3 cellular contexts compared by ENCODE assay signal in the genomic region with DNA sequence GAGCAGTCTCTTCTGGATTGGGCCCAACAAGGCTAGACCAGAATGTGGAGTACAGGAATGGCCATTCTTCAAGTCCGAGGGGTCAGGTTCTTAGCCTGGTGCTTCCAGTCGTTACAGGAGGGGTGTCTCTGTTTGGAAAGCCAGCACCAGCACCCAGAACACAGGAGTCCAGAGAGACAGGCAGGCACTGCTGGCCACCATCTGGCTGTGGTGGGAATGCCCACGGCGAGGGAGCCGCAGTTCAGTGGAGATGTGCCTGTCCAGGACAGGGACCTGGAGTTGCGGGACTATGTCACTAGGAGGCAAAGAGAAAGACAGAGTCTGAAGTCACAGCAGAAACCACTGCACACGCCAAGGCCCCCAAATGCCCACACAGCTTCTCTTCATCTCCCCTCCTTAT.
TF ChIP-seq lines count a peak whose summit lies in the region.

No MANE protein-coding gene starts in this region.

TF ChIP-seq in HCT116, 20 proteins besides CTCF, POLR2A, EP300 and RAD21:
- TF ChIP-seq CBX3 (IDR thresholded peaks at IDR 0.05; ENCODE audit: low read depth) (no peak), SRF (IDR thresholded peaks at IDR 0.05; ENCODE audit: low read depth) (no peak), TCF7L2 (IDR thresholded peaks at IDR 0.05; ENCODE audit: borderline replicate concordance, extremely low read depth, insufficient read depth, insufficient read length) (no peak)
- TF ChIP-seq, protein P1, sequence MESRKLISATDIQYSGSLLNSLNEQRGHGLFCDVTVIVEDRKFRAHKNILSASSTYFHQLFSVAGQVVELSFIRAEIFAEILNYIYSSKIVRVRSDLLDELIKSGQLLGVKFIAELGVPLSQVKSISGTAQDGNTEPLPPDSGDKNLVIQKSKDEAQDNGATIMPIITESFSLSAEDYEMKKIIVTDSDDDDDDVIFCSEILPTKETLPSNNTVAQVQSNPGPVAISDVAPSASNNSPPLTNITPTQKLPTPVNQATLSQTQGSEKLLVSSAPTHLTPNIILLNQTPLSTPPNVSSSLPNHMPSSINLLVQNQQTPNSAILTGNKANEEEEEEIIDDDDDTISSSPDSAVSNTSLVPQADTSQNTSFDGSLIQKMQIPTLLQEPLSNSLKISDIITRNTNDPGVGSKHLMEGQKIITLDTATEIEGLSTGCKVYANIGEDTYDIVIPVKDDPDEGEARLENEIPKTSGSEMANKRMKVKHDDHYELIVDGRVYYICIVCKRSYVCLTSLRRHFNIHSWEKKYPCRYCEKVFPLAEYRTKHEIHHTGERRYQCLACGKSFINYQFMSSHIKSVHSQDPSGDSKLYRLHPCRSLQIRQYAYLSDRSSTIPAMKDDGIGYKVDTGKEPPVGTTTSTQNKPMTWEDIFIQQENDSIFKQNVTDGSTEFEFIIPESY (IDR thresholded peaks at IDR 0.05; ENCODE audit: extremely low read depth, insufficient replicate concordance, low read length), result no peak
- TF ChIP-seq, protein P2, sequence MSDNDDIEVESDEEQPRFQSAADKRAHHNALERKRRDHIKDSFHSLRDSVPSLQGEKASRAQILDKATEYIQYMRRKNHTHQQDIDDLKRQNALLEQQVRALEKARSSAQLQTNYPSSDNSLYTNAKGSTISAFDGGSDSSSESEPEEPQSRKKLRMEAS (IDR thresholded peaks at IDR 0.05), result no peak

TF ChIP-seq in K562, 482 proteins besides CTCF, POLR2A, EP300 and RAD21:
- TF ChIP-seq ZNF165 (CRISPR knock-in tag; IDR thresholded peaks at IDR 0.05; ENCODE audit: borderline replicate concordance), result no peak

TF ChIP-seq in SK-N-SH, 30 proteins besides CTCF, POLR2A, EP300 and RAD21:
- TF ChIP-seq ELF1 (IDR thresholded peaks at IDR 0.05), result no peak
- no peak for TF ChIP-seq RXRA (IDR thresholded peaks at IDR 0.05; ENCODE audit: borderline replicate concordance, low read depth)
